In genomic region chr6:34063641-34064040, GRCh38 we compare ENCODE assay signal across 13 cellular contexts.
DNase-seq lines count a peak whose midpoint lies in the region; ATAC-seq and TF ChIP-seq lines count a peak whose summit lies in the region.
"Had no signal": no experiment of that assay in that cellular context is flagged by ENCODE, and none has a peak within 500 bp of the region (broad histone marks: within the 10 kb centered on the region; RNA-seq: fewer than 3 reads in every experiment).

No MANE protein-coding gene starts in this region.

- H3K4me3 Mint-ChIP-seq in stimulated activated naive B cell treated with anti-CD40 and anti-IgM and Interleukin-4, amounts not matched to agents 10 μg/mL and 1 μg/mL and 100 μg/mL, for 72 hours, result no peak overlapping the region
- H3K4me3 Mint-ChIP-seq in CD8-positive, alpha-beta T cell, result no peak overlapping the region
- H3K4me3 Mint-ChIP-seq: GM23338 had no signal

- DNase-seq in NCI-H2227 (lab: John Stamatoyannopoulos, UW; ENCODE audit: unreplicated experiment) (peak; percentile 49), NCI-H2227 treated with DMSO at 0.1 percent for 48 hours (lab: John Stamatoyannopoulos, UW) (no peak), NCI-H69 (lab: John Stamatoyannopoulos, UW) (peak; percentile 92), cerebellum (ENCODE audit: low spot score) (peak; percentile 86), NCI-H526 (lab: John Stamatoyannopoulos, UW) (no peak), GDM1 (lab: John Stamatoyannopoulos, UW) (no peak)
- no peak for DNase-seq in stimulated activated naive B cell treated with anti-CD40 and anti-IgM and Interleukin-4, amounts not matched to agents 10 μg/mL and 1 μg/mL and 100 μg/mL, for 72 hours
- no peak for DNase-seq in CD8-positive, alpha-beta T cell
- DNase-seq: NCI-H1436 treated with DMSO at 0.1 percent for 48 hours, NCI-H2107, SHP77 had no signal

- no peaks in the 10 kb centered on the region for H3K27me3 ChIP-seq in CD8-positive, alpha-beta T cell (ENCODE audit: insufficient read depth, low read length)

- no peaks in the 10 kb centered on the region for H3K36me3 ChIP-seq in CD8-positive, alpha-beta T cell (ENCODE audit: insufficient read depth, low read length)

- TF ChIP-seq CTCF in CD8-positive, alpha-beta T cell (IDR thresholded peaks at IDR 0.05), result no peak

- no peaks in the 10 kb centered on the region for H3K4me1 Mint-ChIP-seq in stimulated activated naive B cell treated with anti-CD40 and anti-IgM and Interleukin-4, amounts not matched to agents 10 μg/mL and 1 μg/mL and 100 μg/mL, for 72 hours
- H3K4me1 Mint-ChIP-seq in CD8-positive, alpha-beta T cell (ENCODE audit: low read depth), result no peaks in the 10 kb centered on the region

- no peaks in the 10 kb centered on the region for H3K9me3 ChIP-seq in CD8-positive, alpha-beta T cell (ENCODE audit: low read length)

- ATAC-seq in stimulated activated naive B cell treated with anti-CD40 and anti-IgM and Interleukin-4, amounts not matched to agents 10 μg/mL and 1 μg/mL and 100 μg/mL, for 72 hours (replicated peaks), result no peak
- no peak for ATAC-seq in CD8-positive, alpha-beta T cell
- ATAC-seq: K562 had no signal

- H3K9me3 Mint-ChIP-seq in stimulated activated naive B cell treated with anti-CD40 and anti-IgM and Interleukin-4, amounts not matched to agents 10 μg/mL and 1 μg/mL and 100 μg/mL, for 72 hours, result no peaks in the 10 kb centered on the region
- no peaks in the 10 kb centered on the region for H3K9me3 Mint-ChIP-seq in CD8-positive, alpha-beta T cell
- H3K9me3 Mint-ChIP-seq: GM23338 had no signal

- POLR2A ChIA-PET in CD8-positive, alpha-beta T cell (lab: Charles Lee), result no interaction called here

- H3K27me3 Mint-ChIP-seq in stimulated activated naive B cell treated with anti-CD40 and anti-IgM and Interleukin-4, amounts not matched to agents 10 μg/mL and 1 μg/mL and 100 μg/mL, for 72 hours, result peaks cover 14 to 32% of the 10 kb centered on the region in 2 donors
- peaks cover 11% of the 10 kb centered on the region for H3K27me3 Mint-ChIP-seq in CD8-positive, alpha-beta T cell (ENCODE audit: low read depth)

- H3K4me3 ChIP-seq in CD8-positive, alpha-beta T cell (ENCODE audit: low read depth, low read length), result no peak overlapping the region
- H3K4me3 ChIP-seq: GM23338, K562 had no signal

- peak overlapping the region; percentile 20 for H3K27ac Mint-ChIP-seq in stimulated activated naive B cell treated with anti-CD40 and anti-IgM and Interleukin-4, amounts not matched to agents 10 μg/mL and 1 μg/mL and 100 μg/mL, for 72 hours
- H3K27ac Mint-ChIP-seq in CD8-positive, alpha-beta T cell, result no peak overlapping the region
- H3K27ac Mint-ChIP-seq: GM23338 had no signal

- H3K36me3 Mint-ChIP-seq in stimulated activated naive B cell treated with anti-CD40 and anti-IgM and Interleukin-4, amounts not matched to agents 10 μg/mL and 1 μg/mL and 100 μg/mL, for 72 hours, result no peaks in the 10 kb centered on the region
- H3K36me3 Mint-ChIP-seq in CD8-positive, alpha-beta T cell, result no peaks in the 10 kb centered on the region

- no peak overlapping the region for H3K27ac ChIP-seq in CD8-positive, alpha-beta T cell (ENCODE audit: low read depth, low read length)

- CTCF ChIA-PET in CD8-positive, alpha-beta T cell (lab: Charles Lee), result interaction anchor here (0.8 to 0.9 kb wide), 2 partner anchors 8 to 12 kb away, joined by 3 to 4 read pairs; no protein-coding TSS in a partner anchor

- H3K4me1 ChIP-seq in CD8-positive, alpha-beta T cell (ENCODE audit: insufficient read depth, low read length), result no peaks in the 10 kb centered on the region

- intact Hi-C loops in CD8-positive, alpha-beta T cell (cut with DNase I, micrococcal nuclease), result no loop called here

Comparison
In these comparisons a context has a peak if more than half of its experiments do, and no peak if none do; other contexts are left out.
1. DNase-seq: peak in NCI-H2227 (single experiment), NCI-H69 (single experiment) and cerebellum (single experiment); none in NCI-H2227 treated with DMSO at 0.1 percent for 48 hours (single experiment), stimulated activated naive B cell treated with anti-CD40 and anti-IgM and Interleukin-4, amounts not matched to agents 10 μg/mL and 1 μg/mL and 100 μg/mL, for 72 hours (single experiment), CD8-positive, alpha-beta T cell (0 of 7), NCI-H526 (0 of 2) and GDM1 (single experiment).